ENCODE assay signal across 24 cellular contexts in genomic region chr21:20302084-20302483, GRCh38.
"Had no signal": no experiment of that assay in that cellular context is flagged by ENCODE, and none has a peak within 500 bp of the region (broad histone marks: within the 10 kb centered on the region; RNA-seq: fewer than 3 reads in every experiment).

No MANE protein-coding gene starts in this region.

- H3K4me3 ChIP-seq: colonic mucosa, coronary artery, dorsolateral prefrontal cortex, esophagus muscularis mucosa, esophagus squamous epithelium, gastrocnemius medialis, gastroesophageal sphincter, heart left ventricle, heart right ventricle, hepatocyte had no signal

- DNase-seq: colonic mucosa; cortex of kidney; dermis blood vessel endothelial cell; dorsolateral prefrontal cortex; effector CD4-positive, alpha-beta T cell; effector CD8-positive, alpha-beta T cell; effector memory CD4-positive, alpha-beta T cell; effector memory CD8-positive, alpha-beta T cell; endodermal cell; esophagus squamous epithelium; foreskin fibroblast; foreskin keratinocyte; foreskin melanocyte; gastrocnemius medialis; glutamatergic neuron; heart left ventricle; heart right ventricle had no signal

- H3K27ac ChIP-seq: colonic mucosa, coronary artery, dorsolateral prefrontal cortex, epithelial cell of prostate, esophagus muscularis mucosa, esophagus squamous epithelium, foreskin keratinocyte, gastrocnemius medialis, gastroesophageal sphincter, heart left ventricle, heart right ventricle, hepatocyte had no signal

- H3K36me3 ChIP-seq: colonic mucosa, esophagus muscularis mucosa, esophagus squamous epithelium, gastrocnemius medialis, gastroesophageal sphincter, heart left ventricle, heart right ventricle had no signal

- H3K4me1 ChIP-seq: colonic mucosa, esophagus muscularis mucosa, esophagus squamous epithelium, foreskin keratinocyte, gastrocnemius medialis, gastroesophageal sphincter, heart left ventricle, heart right ventricle had no signal

- H3K9me3 ChIP-seq: colonic mucosa, esophagus muscularis mucosa, esophagus squamous epithelium, gastrocnemius medialis, gastroesophageal sphincter, heart left ventricle had no signal

- FAIRE-seq: endothelial cell of umbilical vein had no signal

- H2AFZ ChIP-seq: hepatocyte had no signal

- H3K27me3 ChIP-seq: colonic mucosa, dorsolateral prefrontal cortex, esophagus muscularis mucosa, esophagus squamous epithelium, foreskin keratinocyte, gastrocnemius medialis, gastroesophageal sphincter, heart left ventricle, heart right ventricle, hepatocyte had no signal

- ATAC-seq: effector memory CD8-positive, alpha-beta T cell; esophagus mucosa; foreskin keratinocyte; gastrocnemius medialis; gastroesophageal sphincter; heart left ventricle; heart right ventricle had no signal

- H3K79me2 ChIP-seq: hepatocyte had no signal

- H3K4me2 ChIP-seq: hepatocyte had no signal
